34 cellular contexts compared by ENCODE assay signal in the genomic region with DNA sequence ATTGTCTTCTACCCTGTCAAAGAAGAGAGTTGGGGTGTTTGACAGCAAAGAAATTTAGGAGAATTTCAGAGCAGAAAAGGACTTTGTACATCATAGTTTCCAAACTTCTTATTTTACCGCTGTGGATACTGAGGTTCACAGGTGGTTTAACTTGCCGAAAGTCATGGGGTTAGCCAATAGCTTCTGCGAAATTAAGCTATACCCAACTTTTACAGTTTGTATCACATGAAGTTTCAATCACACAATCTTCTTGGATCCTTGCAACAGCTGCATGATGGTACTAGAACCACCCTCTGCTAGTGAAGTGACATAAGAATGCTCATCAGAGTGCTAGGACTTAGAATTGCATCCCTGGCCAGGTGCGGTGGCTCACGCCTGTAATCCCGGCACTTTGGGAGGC.
"Had no signal": no experiment of that assay in that cellular context is flagged by ENCODE, and none has a peak within 500 bp of the region (broad histone marks: within the 10 kb centered on the region; RNA-seq: fewer than 3 reads in every experiment).

No MANE protein-coding gene starts in this region.

- H3K9me3 ChIP-seq: adrenal gland, body of pancreas, breast epithelium had no signal

- H3K4me1 ChIP-seq: adrenal gland, body of pancreas, breast epithelium had no signal

- H3K36me3 ChIP-seq: adrenal gland, brain microvascular endothelial cell, breast epithelium had no signal

- H3K36me3 Mint-ChIP-seq: activated CD4-positive, alpha-beta memory T cell treated with anti-CD3 and anti-CD28 coated beads for 36 hours had no signal

- ATAC-seq: activated CD8-positive, alpha-beta T cell treated with anti-CD3 and anti-CD28 coated beads for 36 hours; activated T-cell treated with anti-CD3 and anti-CD28 coated beads, Interleukin-2, amount 50 U/mL, for 4 hours; activated T-helper 17 cell treated with anti-CD3 and anti-CD28 coated beads, Interleukin-2, amount 50 U/mL, for 72 hours; body of pancreas had no signal

- H3K27me3 Mint-ChIP-seq: activated B cell treated with CpG ODN at 0.5 μM for 24 hours; activated CD4-positive, alpha-beta memory T cell treated with anti-CD3 and anti-CD28 coated beads for 36 hours; activated CD4-positive, alpha-beta T cell treated with anti-CD3 and anti-CD28 coated beads, Interleukin-2, amount 10 ng/mL, durations not matched to agents 24 days and 14 days; activated naive CD8-positive, alpha-beta T cell treated with anti-CD3 and anti-CD28 coated beads for 36 hours; activated T-helper 17 cell treated with anti-CD3 and anti-CD28 coated beads, Interleukin-2, amount 50 U/mL, for 72 hours had no signal

- DNase-seq: activated B cell treated with CpG ODN at 0.5 μM for 24 hours; activated CD4-positive, alpha-beta memory T cell treated with anti-CD3 and anti-CD28 coated beads for 36 hours; activated CD4-positive, alpha-beta T cell treated with anti-CD3 and anti-CD28 coated beads for 4 hours; activated CD4-positive, alpha-beta T cell treated with anti-CD3 and anti-CD28 coated beads, Interleukin-2, amount 10 ng/mL, durations not matched to agents 24 days and 14 days; activated CD4-positive, alpha-beta T cell treated with anti-CD3 and anti-CD28 coated beads, Interleukin-2, amount 50 U/mL, for 1 hour; activated CD4-positive, alpha-beta T cell treated with anti-CD3 and anti-CD28 coated beads, Interleukin-2, amount 50 U/mL, for 4 hours; activated CD4-positive, CD25-positive, alpha-beta regulatory T cell treated with anti-CD3 and anti-CD28 coated beads, Interleukin-2, amount 50 U/mL, for 72 hours; activated CD8-positive, alpha-beta T cell treated with anti-CD3 and anti-CD28 coated beads for 36 hours; activated effector memory CD4-positive, alpha-beta T cell treated with anti-CD3 and anti-CD28 coated beads, Interleukin-2, amount 50 U/mL, for 16 hours; activated gamma-delta T cell treated with Interleukin-2 at 50 U/mL for 16 hours; activated naive CD4-positive, alpha-beta T cell; activated naive CD4-positive, alpha-beta T cell treated with anti-CD3 and anti-CD28 coated beads for 36 hours; activated naive CD4-positive, alpha-beta T cell treated with anti-CD3 and anti-CD28 coated beads, Interleukin-2, amount 50 U/mL, for 16 hours; activated naive CD8-positive, alpha-beta T cell treated with anti-CD3 and anti-CD28 coated beads for 36 hours; activated T-cell treated with anti-CD3 and anti-CD28 coated beads for 4 hours; activated T-cell treated with anti-CD3 and anti-CD28 coated beads, Interleukin-2, amount 50 U/mL, for 1 hour; activated T-cell treated with anti-CD3 and anti-CD28 coated beads, Interleukin-2, amount 50 U/mL, for 4 hours; activated T-cell treated with anti-CD3 and anti-CD28 coated beads, Interleukin-2, amount 50 U/mL, for 72 hours; adrenal gland; amniotic stem cell; anterior cingulate cortex; body of pancreas; brain microvascular endothelial cell; central memory CD4-positive, alpha-beta T cell; SW 1271; T-helper 1 cell; T-helper 2 cell; T-helper 9 cell had no signal

- H3K4me3 Mint-ChIP-seq: activated B cell treated with CpG ODN at 0.5 μM for 24 hours; activated CD4-positive, alpha-beta memory T cell treated with anti-CD3 and anti-CD28 coated beads for 36 hours; activated CD4-positive, alpha-beta T cell treated with anti-CD3 and anti-CD28 coated beads, Interleukin-2, amount 10 ng/mL, durations not matched to agents 24 days and 14 days; activated CD8-positive, alpha-beta T cell treated with anti-CD3 and anti-CD28 coated beads for 36 hours; activated naive CD4-positive, alpha-beta T cell treated with anti-CD3 and anti-CD28 coated beads for 36 hours; activated naive CD8-positive, alpha-beta T cell treated with anti-CD3 and anti-CD28 coated beads for 36 hours; activated T-cell treated with anti-CD3 and anti-CD28 coated beads, Interleukin-2, amount 50 U/mL, for 4 hours; activated T-cell treated with anti-CD3 and anti-CD28 coated beads, Interleukin-2, amount 50 U/mL, for 72 hours; activated T-helper 1 cell treated with anti-CD3 and anti-CD28 coated beads, Interleukin-12 subunit alpha, Interleukin-12 subunit beta, Interleukin-2, Interleukin-4 antibody, amounts not matched to agents 30 ng/mL and 10 ng/mL and 1 ng/mL, durations not matched to agents 14 hours and 24 hours and 36 hours; activated T-helper 17 cell treated with anti-CD3 and anti-CD28 coated beads, Interleukin-2, amount 50 U/mL, for 72 hours; T-helper 1 cell treated with Interleukin-12 subunit alpha and Interleukin-12 subunit beta and Interleukin-4 antibody, amounts not matched to agents 30 μg/mL and 1 μg/mL, for 36 hours; T-helper 2 cell treated with Interferon-gamma antibody and Interleukin-4, amounts not matched to agents 5 μg/mL and 100 μg/mL, for 36 hours had no signal

- H3K4me1 Mint-ChIP-seq: activated T-helper 17 cell treated with anti-CD3 and anti-CD28 coated beads, Interleukin-2, amount 50 U/mL, for 72 hours had no signal

- H3K4me3 ChIP-seq: adrenal gland, body of pancreas, breast epithelium had no signal

- H3K27ac Mint-ChIP-seq: activated B cell treated with CpG ODN at 0.5 μM for 24 hours; activated CD4-positive, alpha-beta memory T cell treated with anti-CD3 and anti-CD28 coated beads for 36 hours; activated CD4-positive, alpha-beta T cell treated with anti-CD3 and anti-CD28 coated beads, Interleukin-2, amount 10 ng/mL, durations not matched to agents 24 days and 14 days; activated CD8-positive, alpha-beta T cell treated with anti-CD3 and anti-CD28 coated beads for 36 hours; activated naive CD4-positive, alpha-beta T cell treated with anti-CD3 and anti-CD28 coated beads for 36 hours; activated naive CD8-positive, alpha-beta T cell treated with anti-CD3 and anti-CD28 coated beads for 36 hours; activated T-cell treated with anti-CD3 and anti-CD28 coated beads, Interleukin-2, amount 50 U/mL, for 72 hours; activated T-helper 1 cell treated with anti-CD3 and anti-CD28 coated beads, Interleukin-12 subunit alpha, Interleukin-12 subunit beta, Interleukin-2, Interleukin-4 antibody, amounts not matched to agents 30 ng/mL and 10 ng/mL and 1 ng/mL, durations not matched to agents 14 hours and 24 hours and 36 hours; activated T-helper 17 cell treated with anti-CD3 and anti-CD28 coated beads, Interleukin-2, amount 50 U/mL, for 72 hours; T-helper 1 cell treated with Interleukin-12 subunit alpha and Interleukin-12 subunit beta and Interleukin-4 antibody, amounts not matched to agents 30 μg/mL and 1 μg/mL, for 36 hours; T-helper 2 cell treated with Interferon-gamma antibody and Interleukin-4, amounts not matched to agents 5 μg/mL and 100 μg/mL, for 36 hours had no signal

- H3K27ac ChIP-seq: adrenal gland, body of pancreas, brain microvascular endothelial cell, breast epithelium, VCaP had no signal

- H3K27me3 ChIP-seq: adrenal gland, body of pancreas, brain microvascular endothelial cell, breast epithelium had no signal
